8 cellular contexts compared by ENCODE assay signal in genomic region chr11:66267379-66268209, GRCh38. TPM values are rescaled to one million over a fixed set of nuclear protein-coding genes. Genes with fewer than 3 reads are reported as not detected.
DNase-seq lines count a peak whose midpoint lies in the region; ATAC-seq and TF ChIP-seq lines count a peak whose summit lies in the region.

No MANE protein-coding gene starts in this region.

- no peak for TF ChIP-seq EP300 in ovary (IDR thresholded peaks at IDR 0.05)

- WGBS in ovary, 3 donors, result 1% methylated on average over 47 to 61 of the region's 61 CpGs
- 1% methylated on average over 61 of the region's 61 CpGs for WGBS in thymus

- H3K9me3 ChIP-seq in ovary (no peaks in the 10 kb centered on the region), thymus (ENCODE audit: control insufficient read depth) (no peaks in the 10 kb centered on the region)

- H3K36me3 Mint-ChIP-seq in activated naive CD8-positive, alpha-beta T cell treated with anti-CD3 and anti-CD28 coated beads for 36 hours, result peaks cover 6% of the 10 kb centered on the region

- H3K27me3 Mint-ChIP-seq in activated naive CD8-positive, alpha-beta T cell treated with anti-CD3 and anti-CD28 coated beads for 36 hours, result no peaks in the 10 kb centered on the region

- peak overlapping the region; percentile 96 for H3K27ac Mint-ChIP-seq in activated naive CD8-positive, alpha-beta T cell treated with anti-CD3 and anti-CD28 coated beads for 36 hours

- H3K9me3 Mint-ChIP-seq in activated naive CD8-positive, alpha-beta T cell treated with anti-CD3 and anti-CD28 coated beads for 36 hours, result no peaks in the 10 kb centered on the region

- H3K4me1 ChIP-seq in ovary (ENCODE audit: insufficient read depth), result peaks cover 3% of the 10 kb centered on the region
- peaks cover 14% of the 10 kb centered on the region for H3K4me1 ChIP-seq in thymus (ENCODE audit: control insufficient read depth, insufficient read depth, low read length)

- intact Hi-C loops in Right ventricle myocardium inferior (cut with DNase I), result no loop called here
- intact Hi-C loops in ovary (cut with DNase I), result no loop called here

- TF ChIP-seq POLR2A in ovary (IDR thresholded peaks at IDR 0.05), result peak; percentile 75

- peak overlapping the region; percentile 73 for H3K4me3 ChIP-seq in ovary
- peak overlapping the region; percentile 73 for H3K4me3 ChIP-seq in thymus (ENCODE audit: low read length)

- H3K4me3 Mint-ChIP-seq in activated naive CD8-positive, alpha-beta T cell treated with anti-CD3 and anti-CD28 coated beads for 36 hours, result peak overlapping the region; percentile 86

- in situ Hi-C loops in KBM-7 (cut with MboI; ENCODE audit: low pct_unique_long_range_greater_than_20kb, low sequenced_read_pairs), result no loop called here

- peaks cover 28% of the 10 kb centered on the region for H3K4me1 Mint-ChIP-seq in activated naive CD8-positive, alpha-beta T cell treated with anti-CD3 and anti-CD28 coated beads for 36 hours

- H3K36me3 ChIP-seq in ovary (no peaks in the 10 kb centered on the region), thymus (ENCODE audit: control insufficient read depth, insufficient read depth) (peaks cover 56% of the 10 kb centered on the region)

- DNase-seq in DMS79 treated with DMSO at 0.1 percent for 48 hours (lab: John Stamatoyannopoulos, UW) (peak; percentile 37), KBM-7 (peak; percentile 67), SKM-1 (lab: John Stamatoyannopoulos, UW; ENCODE audit: unreplicated experiment) (peak; percentile 43), Right ventricle myocardium inferior (ENCODE audit: missing footprints) (peak; percentile 95), ovary (peak; percentile 90 to 94 (median 91))
- DNase-seq in activated naive CD8-positive, alpha-beta T cell treated with anti-CD3 and anti-CD28 coated beads for 36 hours, result peak; percentile 90

- peak in 2 of 3 donors; percentile 23 to 44 for TF ChIP-seq CTCF in ovary (IDR thresholded peaks at IDR 0.05)

- H3K27ac ChIP-seq in ovary (peak overlapping the region; percentile 78 to 93), thymus (ENCODE audit: low read depth) (peak overlapping the region; percentile 95)

- H3K27me3 ChIP-seq in ovary (no peaks in the 10 kb centered on the region), thymus (ENCODE audit: control insufficient read depth, insufficient read depth) (no peaks in the 10 kb centered on the region)

- ATAC-seq in GM21528 (IDR thresholded peaks at IDR 0.05; ENCODE audit: low FRiP score, unreplicated experiment), result peak; percentile 39
- ATAC-seq in Right ventricle myocardium inferior, result peak; percentile 88

RNA-seq across cellular contexts. Expression of gene RAB1B, which starts 0.8 kb away (rescaled TPM):
- total RNA-seq in activated naive CD8-positive, alpha-beta T cell treated with anti-CD3 and anti-CD28 coated beads for 36 hours, result 100 to 1,000 TPM in 1 of 2 experiments, 10 to 100 TPM in 1; 97.6 to 102 TPM
- 125 TPM for total RNA-seq in Right ventricle myocardium inferior
- total RNA-seq in ovary, result 100 to 1,000 TPM in 5 of 7 donors, 10 to 100 TPM in 2; 54.6 to 140 (median 119) TPM
- polyA plus RNA-seq in ovary, result 100 to 1,000 TPM in 1 of 2 donors, 10 to 100 TPM in 1; 57.1 to 132 TPM
- polyA plus RNA-seq in thymus, result 105 TPM

RNA-seq across cellular contexts. Expression of gene KLC2, which starts 10.1 kb away (rescaled TPM):
- total RNA-seq in activated naive CD8-positive, alpha-beta T cell treated with anti-CD3 and anti-CD28 coated beads for 36 hours, result 10 to 100 TPM; 39.4 to 40.2 TPM
- total RNA-seq in Right ventricle myocardium inferior (35.3 TPM), ovary (10 to 100 TPM; 15.7 to 47.8 (median 38.8) TPM)
- polyA plus RNA-seq in ovary (10 to 100 TPM in 1 of 2 donors, 1 to 10 TPM in 1; 4.6 to 19.4 TPM), thymus (36.5 TPM)

RNA-seq across cellular contexts. Expression of gene CNIH2, which starts 10.4 kb away (rescaled TPM):
- 1 to 10 TPM; 1.9 to 2.2 TPM for total RNA-seq in activated naive CD8-positive, alpha-beta T cell treated with anti-CD3 and anti-CD28 coated beads for 36 hours
- not detected for total RNA-seq in Right ventricle myocardium inferior
- total RNA-seq in ovary, result 1 to 10 TPM in 2 of 7 donors, under 1 TPM in 4, not detected in 1; 0.33 to 2.5 (median 0.85) TPM
- polyA plus RNA-seq in ovary, result under 1 TPM; 0.36 to 0.48 TPM
- polyA plus RNA-seq in thymus, result 1.6 TPM

RNA-seq across cellular contexts. Expression of gene YIF1A, which starts 21.3 kb away (rescaled TPM):
- total RNA-seq in activated naive CD8-positive, alpha-beta T cell treated with anti-CD3 and anti-CD28 coated beads for 36 hours, result 10 to 100 TPM; 64.1 to 72.4 TPM
- 48.7 TPM for total RNA-seq in Right ventricle myocardium inferior
- total RNA-seq in ovary, result 10 to 100 TPM; 43.8 to 91.0 (median 67.5) TPM
- polyA plus RNA-seq in ovary, result 10 to 100 TPM; 39.3 to 63.9 TPM
- 57.3 TPM for polyA plus RNA-seq in thymus

RNA-seq across cellular contexts. Expression of gene TMEM151A, which starts 24.1 kb away (rescaled TPM):
- not detected for total RNA-seq in activated naive CD8-positive, alpha-beta T cell treated with anti-CD3 and anti-CD28 coated beads for 36 hours
- 0.14 TPM for total RNA-seq in Right ventricle myocardium inferior
- 10 to 100 TPM in 1 of 7 donors, under 1 TPM in 3, not detected in 3; 0.20 to 10.8 (median 0.60) TPM for total RNA-seq in ovary
- under 1 TPM in 1 of 2 donors, not detected in 1; 0.15 TPM for polyA plus RNA-seq in ovary
- polyA plus RNA-seq in thymus, result 0.02 TPM

Comparison
In these comparisons a context has a peak if more than half of its experiments do, and no peak if none do; other contexts are left out.
1. Peak in every context shown above with its lines: DNase-seq, ATAC-seq, H3K4me3 ChIP-seq and H3K27ac ChIP-seq.
2. DNase-seq: peak in every context shown above with its lines; median percentile 95 in Right ventricle myocardium inferior; 91 in ovary; 90 in activated naive CD8-positive, alpha-beta T cell treated with anti-CD3 and anti-CD28 coated beads for 36 hours; 67 in KBM-7; 43 in SKM-1; 37 in DMS79 treated with DMSO at 0.1 percent for 48 hours.